24 cellular contexts compared by ENCODE assay signal in the genomic region with DNA sequence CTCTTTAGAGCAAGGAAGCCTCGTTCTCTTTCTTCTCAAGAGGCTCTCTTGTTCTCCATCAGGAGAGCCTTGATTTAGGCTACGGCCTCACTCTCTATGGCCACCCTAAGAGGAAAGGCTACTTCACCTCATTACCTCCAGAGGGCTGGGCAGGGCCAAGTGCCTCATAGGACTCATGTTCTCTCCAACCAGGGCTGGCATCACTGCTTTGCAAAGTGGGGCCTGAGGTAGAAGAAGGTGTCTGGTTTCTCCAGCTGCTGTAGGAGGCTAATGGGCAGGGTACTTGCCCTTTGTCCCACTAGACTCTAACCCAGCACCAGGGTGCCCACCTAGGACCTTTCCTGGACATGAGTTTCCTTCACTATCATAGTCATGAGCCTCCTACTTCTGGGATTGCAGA. TPM values are rescaled to one million over a fixed set of nuclear protein-coding genes. Genes with fewer than 3 reads are reported as not detected.
"Had no signal": no experiment of that assay in that cellular context is flagged by ENCODE, and none has a peak within 500 bp of the region (broad histone marks: within the 10 kb centered on the region; RNA-seq: fewer than 3 reads in every experiment).

No MANE protein-coding gene starts in this region.

- H3K36me3 Mint-ChIP-seq: naive B cell had no signal

- DNase-seq: cerebellar nuclear complex; dermis blood vessel endothelial cell; esophagus squamous epithelium; foreskin fibroblast; head of caudate nucleus; kidney; left cardiac atrium; left ventricle myocardium inferior; lower lobe of right lung; mesenchymal stem cell; naive B cell; nucleus accumbens; pancreas; right lobe of liver; stimulated activated CD4-positive, alpha-beta T cell treated with anti-CD3 and anti-CD28 coated beads, Interleukin-2, amount 100 ng/mL, for 24 hours; stimulated activated naive CD4-positive, alpha-beta T cell; stomach; substantia nigra; trophoblast cell had no signal

- H3K4me2 ChIP-seq: hepatocyte had no signal

- H2AFZ ChIP-seq: hepatocyte had no signal

- H3K36me3 ChIP-seq: esophagus squamous epithelium, lower lobe of right lung, pancreas, right lobe of liver had no signal

- ATAC-seq: left cardiac atrium, lower lobe of right lung, pancreas, right lobe of liver had no signal

- H3K4me3 ChIP-seq: esophagus squamous epithelium, hepatocyte, left ventricle myocardium inferior, lower lobe of right lung, pancreas, right lobe of liver, stomach, thoracic aorta had no signal

- H3K27me3 ChIP-seq: pancreas, right lobe of liver, stomach had no signal

- H3K9me3 ChIP-seq: esophagus squamous epithelium, left ventricle myocardium inferior, lower lobe of right lung, pancreas, right lobe of liver, stomach, thoracic aorta had no signal

- H3K9me3 Mint-ChIP-seq: naive B cell, nephron had no signal

- H3K27ac Mint-ChIP-seq: nephron, progenitor cell of endocrine pancreas had no signal

- FAIRE-seq: colon, kidney, pancreas had no signal

- H3K27ac ChIP-seq: esophagus squamous epithelium, hepatocyte, left ventricle myocardium inferior, lower lobe of right lung, pancreas, right lobe of liver, stomach, thoracic aorta had no signal

RNA-seq across cellular contexts. Expression of gene SYPL2, which starts 15.3 kb away (rescaled TPM):
- total RNA-seq: dermis blood vessel endothelial cell had no signal
